Comparison of ENCODE assay signal across 9 cellular contexts in the genomic region with DNA sequence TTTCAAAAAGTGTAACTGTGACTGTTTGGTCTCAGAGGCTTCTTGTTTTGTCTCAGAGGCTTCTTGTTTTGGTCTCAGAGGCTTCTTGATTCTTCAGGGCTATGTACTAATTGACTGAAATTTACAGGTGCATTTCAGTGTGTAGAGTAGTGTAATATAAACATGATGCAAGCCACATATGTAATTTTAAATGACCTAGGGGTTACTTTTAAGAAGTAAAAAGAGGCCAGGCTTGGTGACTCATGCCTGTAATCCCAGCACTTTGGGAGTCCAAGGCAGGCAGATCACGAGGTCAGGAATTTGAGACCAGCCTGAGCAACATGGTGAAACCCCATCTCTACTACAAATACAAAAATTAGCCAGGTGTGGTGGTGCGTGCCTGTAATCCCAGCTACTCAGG. TPM values are rescaled to one million over a fixed set of nuclear protein-coding genes. Genes with fewer than 3 reads are reported as not detected.
A peak's percentile ranks its signal among the peaks of the same experiment; 100 is the strongest.
DNase-seq lines count a peak whose midpoint lies in the region; TF ChIP-seq lines count a peak whose summit lies in the region.
"Not testable (repeated sequence)": the region's sequence is repeated elsewhere in the genome, so short reads cannot be mapped to it uniquely, and the experiment has no call there.
"Had no signal": no experiment of that assay in that cellular context is flagged by ENCODE, and none has a peak within 500 bp of the region (broad histone marks: within the 10 kb centered on the region; RNA-seq: fewer than 3 reads in every experiment).

No MANE protein-coding gene starts in this region.

- not testable (repeated sequence) for H2BK5ac ChIP-seq in mesenchymal stem cell (ENCODE audit: low read depth, low read length, poor library complexity, severe bottlenecking)

- H3K23ac ChIP-seq in mesenchymal stem cell (ENCODE audit: low read length in 2 of 2): not testable (repeated sequence)

- peak; percentile 30 for DNase-seq in LHCN-M2 (ENCODE audit: low read depth)
- peak; percentile 35 for DNase-seq in MG63
- DNase-seq in PC-9: peak in 1 of 2 experiments; percentile 41
- DNase-seq in MCF 10A (ENCODE audit: unreplicated experiment): peak; percentile 56
- peak; percentile 22 for DNase-seq in fibroblast of mammary gland (ENCODE audit: low read depth)
- DNase-seq in mesenchymal stem cell: peak; percentile 12

- H2AFZ ChIP-seq in PC-9; mesenchymal stem cell (ENCODE audit: low read depth, low read length): not testable (repeated sequence)

- POLR2A ChIA-PET in HEK293 (lab: Yijun Ruan, JAX); PC-9 (lab: Charles Lee; ENCODE audit: unreplicated experiment); MCF 10A (lab: Yijun Ruan, JAX): not testable (repeated sequence)

- H3K9me2 ChIP-seq in PC-9 (ENCODE audit: insufficient read depth): not testable (repeated sequence)

- not testable (repeated sequence) for H4K8ac ChIP-seq in mesenchymal stem cell (ENCODE audit: low read length)

- not testable (repeated sequence) for H2BK120ac ChIP-seq in mesenchymal stem cell (ENCODE audit: low read depth, low read length)

- H3K36me3 Mint-ChIP-seq in MCF 10A (ENCODE audit: insufficient read depth, unreplicated experiment): not testable (repeated sequence)

- not testable (repeated sequence) for H3K27me3 ChIP-seq in MG63; PC-9 (ENCODE audit: insufficient read depth, low read depth)
- peaks cover 0 to 23% of the 10 kb centered on the region in 2 experiments for H3K27me3 ChIP-seq in mesenchymal stem cell (ENCODE audit: control insufficient read depth in 1 of 2, insufficient read depth in 1 of 2, low read length in 2 of 2)

- peaks cover 13% of the 10 kb centered on the region for H3F3A ChIP-seq in PC-9 (ENCODE audit: insufficient read depth, low read depth)

- H3K27ac Mint-ChIP-seq in MCF 10A (ENCODE audit: low read depth, unreplicated experiment): not testable (repeated sequence)

- CTCF ChIA-PET in HEK293 (lab: Yijun Ruan, JAX); PC-9 (lab: Charles Lee): not testable (repeated sequence)
- CTCF ChIA-PET in MCF 10A (lab: Yijun Ruan, JAX): interaction anchor here (0.7 to 1.3 kb wide), 2 partner anchors 175 kb away, joined by 3 read pairs; no protein-coding TSS in a partner anchor

- not testable (repeated sequence) for H2AK5ac ChIP-seq in mesenchymal stem cell (ENCODE audit: low read length, severe bottlenecking)

- intact Hi-C loops in PC-9 (cut with micrococcal nuclease; ENCODE audit: unreplicated experiment); MCF 10A (cut with micrococcal nuclease): not testable (repeated sequence)

- not testable (repeated sequence) for H4K91ac ChIP-seq in mesenchymal stem cell (ENCODE audit: low read length)

- not testable (repeated sequence) for H3K79me2 ChIP-seq in PC-9 (ENCODE audit: low read depth)

- H4K20me1 ChIP-seq in PC-9 (ENCODE audit: insufficient read depth): not testable (repeated sequence)

- 20% methylated on average over 1 of the region's 2 CpGs for WGBS in mesenchymal stem cell

- not testable (repeated sequence) for TF ChIP-seq CTCF in HEK293 (tag by site-specific recombination; IDR thresholded peaks at IDR 0.05); PC-9 (conservative IDR thresholded peaks at IDR 0.05); MCF 10A (IDR thresholded peaks at IDR 0.05; ENCODE audit: unreplicated experiment); fibroblast of mammary gland (conservative IDR thresholded peaks at IDR 0.05; ENCODE audit: control insufficient read depth, insufficient read depth, low read depth, low read length)

- not testable (repeated sequence) for H3K9ac ChIP-seq in mesenchymal stem cell (ENCODE audit: low read length)

- not testable (repeated sequence) for H3K14ac ChIP-seq in mesenchymal stem cell (ENCODE audit: low read length in 2 of 2)

- not testable (repeated sequence) for H3K79me1 ChIP-seq in mesenchymal stem cell (replicated peaks; ENCODE audit: low read length, poor library complexity, severe bottlenecking)

- not testable (repeated sequence) for H3K4ac ChIP-seq in mesenchymal stem cell (ENCODE audit: low read depth in 1 of 2, low read length in 2 of 2)

- H3K4me3 ChIP-seq in HEK293 (ENCODE audit: low read depth, low read length); MG63; PC-9; fibroblast of mammary gland (ENCODE audit: control insufficient read depth, low read depth, low read length); mesenchymal stem cell (ENCODE audit: insufficient read depth in 1 of 2, low read depth in 1 of 2, low read length in 2 of 2): not testable (repeated sequence)

- not testable (repeated sequence) for H3K36me3 ChIP-seq in HEK293 (ENCODE audit: control insufficient read depth in 2 of 2, insufficient read depth in 1 of 2, low read length in 2 of 2); MG63; PC-9 (ENCODE audit: low read depth); mesenchymal stem cell (ENCODE audit: control insufficient read depth in 1 of 2, insufficient read depth in 2 of 2, low read depth in 1 of 2, low read length in 2 of 2)

- not testable (repeated sequence) for H3K9me3 ChIP-seq in HEK293 (ENCODE audit: control insufficient read depth, insufficient read depth, low read depth, low read length); MG63; PC-9 (ENCODE audit: insufficient read depth, low read depth); mesenchymal stem cell (ENCODE audit: control insufficient read depth, low read length)

- not testable (repeated sequence) for H3K18ac ChIP-seq in mesenchymal stem cell (ENCODE audit: low read depth in 1 of 2, low read length in 2 of 2)

- H3K9me3 Mint-ChIP-seq in MCF 10A (ENCODE audit: unreplicated experiment): not testable (repeated sequence)

- peaks cover 14% of the 10 kb centered on the region for H3K4me1 Mint-ChIP-seq in MCF 10A (ENCODE audit: insufficient read depth, unreplicated experiment)

- not testable (repeated sequence) for H2BK12ac ChIP-seq in mesenchymal stem cell (ENCODE audit: low read length in 2 of 2)

- H3K27ac ChIP-seq in HEK293 (ENCODE audit: extremely low read depth, low read depth, low read length); mesenchymal stem cell (ENCODE audit: low read length, poor library complexity, severe bottlenecking): not testable (repeated sequence)
- peak overlapping the region; percentile 4; the same call in 1 of the 2 replicates for H3K27ac ChIP-seq in PC-9

- BruUV-seq in PC-9 (replicated peaks; lab: Mats Ljungman, UMichigan); MCF 10A (replicated peaks; lab: Mats Ljungman, UMichigan): not testable (repeated sequence)

- not testable (repeated sequence) for H3K27me3 Mint-ChIP-seq in MCF 10A (ENCODE audit: insufficient read depth, unreplicated experiment)

- H3K4me1 ChIP-seq in HEK293 (ENCODE audit: control insufficient read depth, insufficient read depth, low read length): peaks cover 11% of the 10 kb centered on the region
- H3K4me1 ChIP-seq in PC-9 (replicated peaks; ENCODE audit: insufficient read depth): peaks cover 23% of the 10 kb centered on the region
- peaks cover 10% of the 10 kb centered on the region for H3K4me1 ChIP-seq in mesenchymal stem cell (ENCODE audit: control insufficient read depth, insufficient read depth, low read depth, low read length)

- not testable (repeated sequence) for H2BK15ac ChIP-seq in mesenchymal stem cell (ENCODE audit: low read depth, poor library complexity, severe bottlenecking)

- H3K4me2 ChIP-seq in PC-9; mesenchymal stem cell (ENCODE audit: low read length, poor library complexity, severe bottlenecking): not testable (repeated sequence)

- H3K4me3 Mint-ChIP-seq in MCF 10A (ENCODE audit: unreplicated experiment): not testable (repeated sequence)

TF ChIP-seq in HEK293, 187 proteins besides CTCF, POLR2A, EP300 and RAD21:
- TF ChIP-seq SP7 (tag by site-specific recombination; IDR thresholded peaks at IDR 0.05): peak; percentile 79
- TF ChIP-seq, protein P1, sequence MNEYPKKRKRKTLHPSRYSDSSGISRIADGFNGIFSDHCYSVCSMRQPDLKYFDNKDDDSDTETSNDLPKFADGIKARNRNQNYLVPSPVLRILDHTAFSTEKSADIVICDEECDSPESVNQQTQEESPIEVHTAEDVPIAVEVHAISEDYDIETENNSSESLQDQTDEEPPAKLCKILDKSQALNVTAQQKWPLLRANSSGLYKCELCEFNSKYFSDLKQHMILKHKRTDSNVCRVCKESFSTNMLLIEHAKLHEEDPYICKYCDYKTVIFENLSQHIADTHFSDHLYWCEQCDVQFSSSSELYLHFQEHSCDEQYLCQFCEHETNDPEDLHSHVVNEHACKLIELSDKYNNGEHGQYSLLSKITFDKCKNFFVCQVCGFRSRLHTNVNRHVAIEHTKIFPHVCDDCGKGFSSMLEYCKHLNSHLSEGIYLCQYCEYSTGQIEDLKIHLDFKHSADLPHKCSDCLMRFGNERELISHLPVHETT (tag by site-specific recombination; IDR thresholded peaks at IDR 0.05): 0 out of 2 replicates have a peak, but pooled peaks have one; percentile 17

RNA-seq across cellular contexts. Expression of a gene that starts 3.2 kb away (rescaled TPM):
- total RNA-seq in LHCN-M2 (2014; rRNA removed) (not detected in 2 replicates), PC-9 (2021) (0.93 and 1.1 TPM in 2 replicates), MCF 10A (2022) (0.37 and 0.54 TPM in 2 replicates)
- not detected for polyA plus RNA-seq in LHCN-M2 (2012)
- total RNA-seq in MG63 (2014; rRNA removed; shearing (Covaris generic); ENCODE audit: low replicate concordance): not detected in 2 replicates
- 0.01 TPM for polyA plus RNA-seq in mesenchymal stem cell (2013, experiment 1 of 2)
- 0.04 TPM for polyA plus RNA-seq in mesenchymal stem cell (2013, experiment 2 of 2)
- total RNA-seq: A172 had no signal
- polyA plus RNA-seq: CD4-positive, alpha-beta memory T cell had no signal
